11 cellular contexts compared by ENCODE assay signal in the genomic region with DNA sequence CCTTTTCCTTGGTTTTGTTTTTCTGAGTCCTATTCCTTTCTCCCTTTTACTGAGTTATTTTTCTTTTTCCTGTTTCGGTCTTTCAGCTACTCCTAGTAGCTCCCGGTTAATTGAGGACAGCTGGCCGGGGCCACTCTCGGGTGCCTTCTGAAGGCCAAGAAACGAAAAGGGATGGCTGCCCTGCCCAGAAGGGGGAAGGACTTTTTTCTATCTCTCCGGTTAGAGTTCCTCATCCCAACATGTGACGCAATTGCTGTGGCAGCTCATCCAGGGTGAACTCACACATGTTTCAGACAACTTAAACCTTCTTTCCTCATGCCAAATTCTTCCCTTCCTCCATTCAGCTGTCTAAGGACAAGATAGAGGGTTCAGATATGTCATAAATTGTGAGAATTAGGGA.
DNase-seq lines count a peak whose midpoint lies in the region; ATAC-seq, FAIRE-seq and TF ChIP-seq lines count a peak whose summit lies in the region.
"Had no signal": no experiment of that assay in that cellular context is flagged by ENCODE, and none has a peak within 500 bp of the region (broad histone marks: within the 10 kb centered on the region; RNA-seq: fewer than 3 reads in every experiment).

No MANE protein-coding gene starts in this region.

- no peak for TF ChIP-seq EP300 in esophagus muscularis mucosa (IDR thresholded peaks at IDR 0.05)

- no peak for FAIRE-seq in GM19239 (lab: Jason Lieb, UNC)
- FAIRE-seq: endothelial cell of umbilical vein had no signal

- no peaks in the 10 kb centered on the region for H3K36me3 Mint-ChIP-seq in activated CD4-positive, alpha-beta memory T cell treated with anti-CD3 and anti-CD28 coated beads, Interleukin-2, amount 10 ng/mL, durations not matched to agents 7 days and 5 days (ENCODE audit: low read depth)

- CTCF ChIA-PET in activated CD4-positive, alpha-beta memory T cell treated with anti-CD3 and anti-CD28 coated beads, Interleukin-2, amount 10 ng/mL, durations not matched to agents 7 days and 5 days (lab: Charles Lee) = no interaction called here

- intact Hi-C loops in esophagus muscularis mucosa (cut with DNase I) = no loop called here
- intact Hi-C loops in upper lobe of right lung (cut with DNase I) = no loop called here

- H3K4me3 Mint-ChIP-seq in activated CD4-positive, alpha-beta memory T cell treated with anti-CD3 and anti-CD28 coated beads, Interleukin-2, amount 10 ng/mL, durations not matched to agents 7 days and 5 days = no peak overlapping the region
- H3K4me3 Mint-ChIP-seq: T-helper 2 cell treated with Interferon-gamma antibody and Interleukin-4, amounts not matched to agents 5 μg/mL and 100 μg/mL, for 36 hours had no signal

- TF ChIP-seq CTCF in esophagus muscularis mucosa (IDR thresholded peaks at IDR 0.05) = no peak
- no peak for TF ChIP-seq CTCF in lung (IDR thresholded peaks at IDR 0.05; ENCODE audit: control extremely low read depth, extremely low read depth)
- TF ChIP-seq CTCF in upper lobe of right lung (IDR thresholded peaks at IDR 0.05) = no peak

- H3K27me3 ChIP-seq in esophagus muscularis mucosa (no peaks in the 10 kb centered on the region), lung (ENCODE audit: control insufficient read depth, insufficient read depth) (no peaks in the 10 kb centered on the region), upper lobe of right lung (no peaks in the 10 kb centered on the region)

- no peaks in the 10 kb centered on the region for H3K36me3 ChIP-seq in esophagus muscularis mucosa
- H3K36me3 ChIP-seq in lung (ENCODE audit: control insufficient read depth in 2 of 2, insufficient read depth in 2 of 2, low read length in 2 of 2) = no peaks in the 10 kb centered on the region
- H3K36me3 ChIP-seq in upper lobe of right lung = no peaks in the 10 kb centered on the region

- no peaks in the 10 kb centered on the region for H3K9me3 Mint-ChIP-seq in activated CD4-positive, alpha-beta memory T cell treated with anti-CD3 and anti-CD28 coated beads, Interleukin-2, amount 10 ng/mL, durations not matched to agents 7 days and 5 days
- H3K9me3 Mint-ChIP-seq: T-helper 2 cell treated with Interferon-gamma antibody and Interleukin-4, amounts not matched to agents 5 μg/mL and 100 μg/mL, for 36 hours had no signal

- no peak for TF ChIP-seq POLR2A in esophagus muscularis mucosa (IDR thresholded peaks at IDR 0.05; ENCODE audit: low read depth)

- WGBS in esophagus muscularis mucosa = 33% methylated on average over 7 of the region's 7 CpGs
- 53 to 61% methylated on average over 7 of the region's 7 CpGs for WGBS in lung, 2 donors

- ATAC-seq in lung (ENCODE audit: insufficient read depth, low FRiP score) (peak; percentile 58), upper lobe of right lung (peak; percentile 83), HG02588 (IDR thresholded peaks at IDR 0.05; ENCODE audit: unreplicated experiment) (no peak)

- no peaks in the 10 kb centered on the region for H3K4me1 Mint-ChIP-seq in activated CD4-positive, alpha-beta memory T cell treated with anti-CD3 and anti-CD28 coated beads, Interleukin-2, amount 10 ng/mL, durations not matched to agents 7 days and 5 days

- POLR2A ChIA-PET in activated CD4-positive, alpha-beta memory T cell treated with anti-CD3 and anti-CD28 coated beads, Interleukin-2, amount 10 ng/mL, durations not matched to agents 7 days and 5 days (lab: Charles Lee) = no interaction called here

- H3K27ac ChIP-seq in esophagus muscularis mucosa (replicated peaks in 1 of 4) (peak overlapping the region in 1 of 4 donors; percentile 43), lung (ENCODE audit: low read depth in 1 of 2, low read length in 1 of 2) (peak overlapping the region in 1 of 2 donors; percentile 16), upper lobe of right lung (no peak overlapping the region)

- H3K9me3 ChIP-seq in esophagus muscularis mucosa (no peaks in the 10 kb centered on the region), lung (ENCODE audit: control insufficient read depth in 2 of 2, insufficient read depth in 1 of 2, low read length in 1 of 2) (no peaks in the 10 kb centered on the region), upper lobe of right lung (no peaks in the 10 kb centered on the region)

- H3K27me3 Mint-ChIP-seq in activated CD4-positive, alpha-beta memory T cell treated with anti-CD3 and anti-CD28 coated beads, Interleukin-2, amount 10 ng/mL, durations not matched to agents 7 days and 5 days = peaks cover 2% of the 10 kb centered on the region

- no peak overlapping the region for H3K27ac Mint-ChIP-seq in activated CD4-positive, alpha-beta memory T cell treated with anti-CD3 and anti-CD28 coated beads, Interleukin-2, amount 10 ng/mL, durations not matched to agents 7 days and 5 days
- H3K27ac Mint-ChIP-seq: T-helper 2 cell treated with Interferon-gamma antibody and Interleukin-4, amounts not matched to agents 5 μg/mL and 100 μg/mL, for 36 hours had no signal

- DNase-seq in LHCN-M2 (ENCODE audit: low read depth) (peak; percentile 71), esophagus muscularis mucosa (ENCODE audit: extremely low spot score) (peak; percentile 64), lung (ENCODE audit: low spot score) (no peak), upper lobe of right lung (peak; percentile 62), GM19239 (ENCODE audit: insufficient read length, low spot score) (no peak)
- no peak for DNase-seq in activated CD4-positive, alpha-beta memory T cell treated with anti-CD3 and anti-CD28 coated beads, Interleukin-2, amount 10 ng/mL, durations not matched to agents 7 days and 5 days
- DNase-seq: activated effector memory CD4-positive, alpha-beta T cell treated with anti-CD3 and anti-CD28 coated beads, Interleukin-2, amount 50 U/mL, for 16 hours; NCI-H526 had no signal

- peaks cover 0 to 7% (median 3%) of the 10 kb centered on the region in 4 donors for H3K4me1 ChIP-seq in esophagus muscularis mucosa
- H3K4me1 ChIP-seq in lung (ENCODE audit: control insufficient read depth in 2 of 2, insufficient read depth in 2 of 2, low read length in 2 of 2) = no peaks in the 10 kb centered on the region
- peaks cover 7% of the 10 kb centered on the region for H3K4me1 ChIP-seq in upper lobe of right lung

- no peak overlapping the region for H3K4me3 ChIP-seq in esophagus muscularis mucosa
- no peak overlapping the region for H3K4me3 ChIP-seq in lung
- H3K4me3 ChIP-seq in upper lobe of right lung = no peak overlapping the region

Comparison
In these comparisons a context has a peak if more than half of its experiments do, and no peak if none do; other contexts are left out.
1. DNase-seq: peak in LHCN-M2 (single experiment), esophagus muscularis mucosa (single experiment) and upper lobe of right lung (single experiment); none in lung (single experiment), GM19239 (single experiment) and activated CD4-positive, alpha-beta memory T cell treated with anti-CD3 and anti-CD28 coated beads, Interleukin-2, amount 10 ng/mL, durations not matched to agents 7 days and 5 days (single experiment).